In the genomic region with DNA sequence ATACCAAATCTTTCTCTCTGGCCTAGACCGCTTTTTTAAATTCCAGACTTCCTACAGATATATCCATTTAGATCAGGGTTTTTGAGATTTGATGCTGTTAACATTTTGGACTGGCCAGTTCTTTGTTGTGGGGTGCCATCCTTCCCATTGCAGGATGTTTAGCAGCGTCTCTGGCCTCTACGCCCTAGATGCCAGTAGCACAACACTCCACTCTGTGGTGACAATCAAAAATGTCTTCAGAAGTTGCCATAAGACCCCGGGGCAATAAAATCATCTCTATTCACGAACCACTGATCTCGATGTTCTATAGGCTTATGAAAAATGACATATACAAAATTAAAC, we compare ENCODE assay signal across 16 cellular contexts. TPM values are rescaled to one million over a fixed set of nuclear protein-coding genes. Genes with fewer than 3 reads are reported as not detected.
DNase-seq lines count a peak whose midpoint lies in the region; ATAC-seq, FAIRE-seq and TF ChIP-seq lines count a peak whose summit lies in the region.
"Had no signal": no experiment of that assay in that cellular context is flagged by ENCODE, and none has a peak within 500 bp of the region (broad histone marks: within the 10 kb centered on the region; RNA-seq: fewer than 3 reads in every experiment).

No MANE protein-coding gene starts in this region.

- peak overlapping the region; percentile 42 for H3K4me2 ChIP-seq in astrocyte (ENCODE audit: low read length)
- peak overlapping the region; percentile 78 for H3K4me2 ChIP-seq in osteoblast (ENCODE audit: insufficient read depth, low read length)

- H3K27me3 ChIP-seq in astrocyte (ENCODE audit: insufficient read depth, low read length) = no peaks in the 10 kb centered on the region
- H3K27me3 ChIP-seq in osteoblast (ENCODE audit: insufficient read depth, low read length) = no peaks in the 10 kb centered on the region
- H3K27me3 ChIP-seq in transverse colon = no peaks in the 10 kb centered on the region

- DNase-seq in left ventricle myocardium superior (no peak), cardiac septum (ENCODE audit: low spot score) (no peak), astrocyte (ENCODE audit: low read depth) (no peak), osteoblast (ENCODE audit: insufficient read length, low spot score, missing footprints) (peak; percentile 25), ecto neural progenitor cell (ENCODE audit: low spot score) (no peak), pons (ENCODE audit: low spot score) (no peak), transverse colon (no peak)
- DNase-seq in activated CD4-positive, alpha-beta T cell treated with anti-CD3 and anti-CD28 coated beads, Interleukin-2, amount 50 U/mL, for 48 hours = no peak
- DNase-seq: Caco-2, DMS53, Karpas-422, NCI-H1930, NCI-H82 had no signal

- peaks cover 6% of the 10 kb centered on the region for H3K4me1 Mint-ChIP-seq in astrocyte (ENCODE audit: low read depth, unreplicated experiment)

- peak overlapping the region; percentile 17 for H3K9ac ChIP-seq in astrocyte (ENCODE audit: low read length)

- H3K27me3 Mint-ChIP-seq in astrocyte (ENCODE audit: low read depth, unreplicated experiment) = no peaks in the 10 kb centered on the region

- no peaks in the 10 kb centered on the region for H3K9me3 Mint-ChIP-seq in astrocyte (ENCODE audit: unreplicated experiment)

- H3K27ac ChIP-seq in astrocyte (ENCODE audit: low read depth, low read length) (peak overlapping the region; percentile 48), osteoblast (ENCODE audit: low read depth, low read length) (peak overlapping the region; percentile 82), transverse colon (peak overlapping the region in 1 of 4 donors; percentile 46)

- intact Hi-C loops in left ventricle myocardium superior (cut with micrococcal nuclease) (no loop called here), cardiac septum (cut with DNase I) (loop anchor here (5.0 kb wide), 1 partner anchor 45 kb away; a partner anchor contains a TSS), transverse colon (cut with DNase I; ENCODE audit: low total_unique reads) (no loop called here)

- no peak for TF ChIP-seq CTCF in astrocyte (IDR thresholded peaks at IDR 0.05; ENCODE audit: insufficient read depth, low read depth, low read length)
- no peak for TF ChIP-seq CTCF in osteoblast (IDR thresholded peaks at IDR 0.05; ENCODE audit: extremely low read depth, low read depth, low read length)
- no peak for TF ChIP-seq CTCF in transverse colon (IDR thresholded peaks at IDR 0.05)

- no peak for TF ChIP-seq POLR2A in transverse colon (IDR thresholded peaks at IDR 0.05)

- H3K4me1 ChIP-seq in astrocyte (ENCODE audit: insufficient read depth, low read length) (peaks cover 11% of the 10 kb centered on the region), osteoblast (ENCODE audit: insufficient read depth, low read length) (peaks cover 16% of the 10 kb centered on the region), transverse colon (no peaks in the 10 kb centered on the region)
- H3K4me1 ChIP-seq: Caco-2 had no signal

- peak; percentile 52 for ATAC-seq in left ventricle myocardium superior

- H3K79me2 ChIP-seq in astrocyte (ENCODE audit: insufficient read depth, low read length) (peaks cover 20% of the 10 kb centered on the region), osteoblast (ENCODE audit: insufficient read depth, low read length) (peaks cover 16% of the 10 kb centered on the region)

- 80 to 90% methylated on average over 2 to 6 of the region's 6 CpGs for WGBS in transverse colon (ENCODE audit: low coverage in 1 of 2), 2 donors

- H3K4me3 Mint-ChIP-seq in astrocyte (ENCODE audit: unreplicated experiment) = no peak overlapping the region
- H3K4me3 Mint-ChIP-seq: CD14-positive monocyte had no signal

- H4K20me1 ChIP-seq in astrocyte (ENCODE audit: insufficient read depth, low read length) (no peaks in the 10 kb centered on the region), osteoblast (ENCODE audit: insufficient read depth, low read length) (no peaks in the 10 kb centered on the region)

- no peak for FAIRE-seq in astrocyte (lab: Jason Lieb, UNC)
- FAIRE-seq: A204.1, GM18507 had no signal

- H2AFZ ChIP-seq in astrocyte (ENCODE audit: low read depth, low read length) (no peak overlapping the region), osteoblast (ENCODE audit: low read length) (no peak overlapping the region)

- peaks cover 4% of the 10 kb centered on the region for H3K36me3 Mint-ChIP-seq in astrocyte (ENCODE audit: low read depth, unreplicated experiment)

- H3K36me3 ChIP-seq in astrocyte (ENCODE audit: insufficient read depth, low read length) (no peaks in the 10 kb centered on the region), osteoblast (ENCODE audit: insufficient read depth, low read length) (no peaks in the 10 kb centered on the region), transverse colon (no peaks in the 10 kb centered on the region)

- in situ Hi-C loops in transverse colon (cut with MboI; ENCODE audit: low pct_ligation_motif_present in 1 of 4, low pct_unique_long_range_greater_than_20kb in 1 of 4, low sequenced_read_pairs in 3 of 4) = no loop called here

- no peak overlapping the region for H3K27ac Mint-ChIP-seq in astrocyte (ENCODE audit: unreplicated experiment)

- H3K4me3 ChIP-seq in astrocyte (ENCODE audit: insufficient read depth, low read depth, low read length) (no peak overlapping the region), osteoblast (ENCODE audit: insufficient read depth, low read length) (no peak overlapping the region), transverse colon (no peak overlapping the region)

- H3K9me3 ChIP-seq in astrocyte (ENCODE audit: insufficient read depth, low read depth, low read length) = no peaks in the 10 kb centered on the region
- no peaks in the 10 kb centered on the region for H3K9me3 ChIP-seq in osteoblast (ENCODE audit: low read depth, low read length)
- H3K9me3 ChIP-seq in transverse colon = no peaks in the 10 kb centered on the region
- H3K9me3 ChIP-seq: Caco-2 had no signal

- TF ChIP-seq EP300 in transverse colon (IDR thresholded peaks at IDR 0.05; ENCODE audit: low read depth) = no peak

RNA-seq across cellular contexts. Expression of a gene that starts 46.3 kb away (rescaled TPM):
- total RNA-seq in left ventricle myocardium superior (30.7 TPM), cardiac septum (87.5 TPM), astrocyte (20.2 and 27.6 TPM in 2 replicates), osteoblast (11.2 and 21.7 TPM in 2 replicates), transverse colon (10 to 100 TPM in 3 of 4 donors, 1 to 10 TPM in 1; 6.0 to 47.5 (median 33.7) TPM)
